In genomic region chr20:23990296-23990695, GRCh38 we compare ENCODE assay signal across 18 cellular contexts. TPM values are rescaled to one million over a fixed set of nuclear protein-coding genes. Genes with fewer than 3 reads are reported as not detected.
"Had no signal": no experiment of that assay in that cellular context is flagged by ENCODE, and none has a peak within 500 bp of the region (broad histone marks: within the 10 kb centered on the region; RNA-seq: fewer than 3 reads in every experiment).

No MANE protein-coding gene starts in this region.

RNA-seq across cellular contexts. Expression of gene GGTLC1, which starts 1.7 kb away (rescaled TPM):
- total RNA-seq: activated naive CD4-positive, alpha-beta T cell treated with anti-CD3 and anti-CD28 coated beads for 36 hours; activated naive CD4-positive, alpha-beta T cell treated with anti-CD3 and anti-CD28 coated beads, Interleukin-2, amount 50 U/mL, for 72 hours; activated naive CD8-positive, alpha-beta T cell treated with anti-CD3 and anti-CD28 coated beads for 36 hours; activated naive CD8-positive, alpha-beta T cell treated with anti-CD3 and anti-CD28 coated beads, Interleukin-2, amount 10 ng/mL, durations not matched to agents 7 days and 5 days; activated T-cell treated with anti-CD3 and anti-CD28 coated beads, Interleukin-2, amount 50 U/mL, for 4 hours; activated T-cell treated with anti-CD3 and anti-CD28 coated beads, Interleukin-2, amount 50 U/mL, for 72 hours; activated T-helper 1 cell treated with anti-CD3 and anti-CD28 coated beads, Interleukin-12 subunit alpha, Interleukin-12 subunit beta, Interleukin-2, Interleukin-4 antibody, amounts not matched to agents 30 ng/mL and 10 ng/mL and 1 ng/mL, durations not matched to agents 14 hours and 24 hours and 36 hours; activated T-helper 17 cell treated with anti-CD3 and anti-CD28 coated beads, Interleukin-2, amount 50 U/mL, for 72 hours; activated T-helper 2 cell treated with anti-CD3 and anti-CD28 coated beads, Interferon-gamma antibody, Interleukin-2, Interleukin-4, amounts not matched to agents 10 μg/mL and 5 μg/mL and 100 μg/mL, durations not matched to agents 14 hours and 24 hours and 36 hours; aorta; ascending aorta; astrocyte; breast epithelium; bronchial epithelial cell; cardiac muscle cell; cerebellum; chondrocyte had no signal
- polyA plus RNA-seq: adrenal gland, aorta, cardiac muscle cell had no signal
